ENCODE assay signal across 23 cellular contexts in genomic region chr4:37788782-37789181, GRCh38. TPM values are rescaled to one million over a fixed set of nuclear protein-coding genes. Genes with fewer than 3 reads are reported as not detected.
DNase-seq lines count a peak whose midpoint lies in the region; ATAC-seq and TF ChIP-seq lines count a peak whose summit lies in the region.
"Had no signal": no experiment of that assay in that cellular context is flagged by ENCODE, and none has a peak within 500 bp of the region (broad histone marks: within the 10 kb centered on the region; RNA-seq: fewer than 3 reads in every experiment).

No MANE protein-coding gene starts in this region.

- ATAC-seq in left lobe of liver (peak; percentile 36), right lobe of liver (peak; percentile 49 to 73 (median 56))
- ATAC-seq: GM12878 had no signal

- WGBS in right lobe of liver (ENCODE audit: insufficient coverage, low coverage, low lambda C conversion rate, missing lambda C conversion rate) = 43% methylated on average over 4 of the region's 4 CpGs
- WGBS in neuronal stem cell (ENCODE audit: extremely low coverage in 2 of 2, insufficient read length in 2 of 2, insufficient replicate concordance in 1 of 2), 2 donors = no CpG with 5 or more reads among the region's 4 CpGs

- H3K9me3 ChIP-seq in right lobe of liver = no peaks in the 10 kb centered on the region
- peaks cover 0 to 3% of the 10 kb centered on the region in 2 donors for H3K9me3 ChIP-seq in neuronal stem cell (replicated peaks in 1 of 2; ENCODE audit: control insufficient read depth in 2 of 2, insufficient read depth in 1 of 2, low read depth in 1 of 2, low read length in 2 of 2)
- H3K9me3 ChIP-seq: BE2C had no signal

- H3K79me1 ChIP-seq in neuronal stem cell (ENCODE audit: low read depth, low read length) = no peaks in the 10 kb centered on the region

- no peak overlapping the region for H3K4ac ChIP-seq in neuronal stem cell (ENCODE audit: low read length)

- intact Hi-C loops in right lobe of liver (cut with DNase I) (no loop called here), head of caudate nucleus (cut with DNase I) (no loop called here)

- no peak overlapping the region for H3K27ac ChIP-seq in right lobe of liver
- no peak overlapping the region for H3K27ac ChIP-seq in neuronal stem cell (replicated peaks; ENCODE audit: low read length)
- H3K27ac ChIP-seq: BLaER1 had no signal

- no peak overlapping the region for H2AK5ac ChIP-seq in neuronal stem cell (ENCODE audit: low read depth, low read length)

- H3K9ac ChIP-seq in neuronal stem cell (ENCODE audit: low read depth, low read length, poor library complexity) = no peak overlapping the region
- H3K9ac ChIP-seq: BLaER1 had no signal

- no peak overlapping the region for H4K91ac ChIP-seq in neuronal stem cell (ENCODE audit: low read depth, low read length, poor library complexity)

- no peak overlapping the region for H2BK15ac ChIP-seq in neuronal stem cell (ENCODE audit: low read length)

- H3K4me3 ChIP-seq in right lobe of liver = no peak overlapping the region
- H3K4me3 ChIP-seq in neuronal stem cell (ENCODE audit: low read length in 2 of 2) = no peak overlapping the region
- H3K4me3 ChIP-seq: BLaER1, GM12878 had no signal

- H2AFZ ChIP-seq in neuronal stem cell (ENCODE audit: low read length) = no peak overlapping the region

- no peaks in the 10 kb centered on the region for H3K36me3 ChIP-seq in right lobe of liver
- no peaks in the 10 kb centered on the region for H3K36me3 ChIP-seq in neuronal stem cell (replicated peaks in 1 of 2; ENCODE audit: control insufficient read depth in 2 of 2, insufficient read depth in 2 of 2, low read length in 2 of 2)
- H3K36me3 ChIP-seq: BE2C, BLaER1 had no signal

- no peak overlapping the region for H3K14ac ChIP-seq in neuronal stem cell (ENCODE audit: low read length)

- H4K8ac ChIP-seq in neuronal stem cell (ENCODE audit: low read depth, low read length) = no peak overlapping the region

- TF ChIP-seq CTCF in right lobe of liver (IDR thresholded peaks at IDR 0.05) = no peak

- H3K27me3 ChIP-seq in right lobe of liver = no peaks in the 10 kb centered on the region
- no peaks in the 10 kb centered on the region for H3K27me3 ChIP-seq in neuronal stem cell (ENCODE audit: control insufficient read depth in 3 of 3, insufficient read depth in 3 of 3, low read depth in 1 of 3, low read length in 3 of 3)
- H3K27me3 ChIP-seq: BLaER1 had no signal

- no peak overlapping the region for H3K23ac ChIP-seq in neuronal stem cell (ENCODE audit: low read depth, low read length, poor library complexity)

- H3K4me2 ChIP-seq in neuronal stem cell (ENCODE audit: insufficient read depth, low read length, poor library complexity, severe bottlenecking) = no peak overlapping the region
- H3K4me2 ChIP-seq: BLaER1 had no signal

- H2BK5ac ChIP-seq in neuronal stem cell (ENCODE audit: low read length) = no peak overlapping the region

- DNase-seq in left lobe of liver (ENCODE audit: low spot score) (no peak), right lobe of liver (no peak), neuronal stem cell (ENCODE audit: low spot score) (no peak), head of caudate nucleus (no peak), NCI-H748 (lab: John Stamatoyannopoulos, UW; ENCODE audit: unreplicated experiment) (no peak), NCI-H128 (lab: John Stamatoyannopoulos, UW; ENCODE audit: unreplicated experiment) (no peak)
- DNase-seq: 8988T; ACHN; BE2C; C1 segment of cervical spinal cord; CD4-positive, alpha-beta memory T cell; CD4-positive, CD25-positive, alpha-beta regulatory T cell; CD8-positive, alpha-beta memory T cell; COR-L47; DMS 273 treated with DMSO at 0.1 percent for 48 hours; DMS153; DMS53; DMS79; DND-41; EL; GDM1 had no signal

- no peak overlapping the region for H2BK120ac ChIP-seq in neuronal stem cell (ENCODE audit: low read depth, low read length)

- peak overlapping the region; percentile 24 for H3K18ac ChIP-seq in neuronal stem cell (ENCODE audit: low read length)

- no peaks in the 10 kb centered on the region for H3K4me1 ChIP-seq in right lobe of liver
- H3K4me1 ChIP-seq in neuronal stem cell (ENCODE audit: control insufficient read depth in 2 of 2, insufficient read depth in 1 of 2, low read depth in 1 of 2, low read length in 2 of 2) = peaks cover 0 to 4% of the 10 kb centered on the region in 2 donors
- H3K4me1 ChIP-seq: BE2C, BLaER1 had no signal

- H2BK12ac ChIP-seq in neuronal stem cell (ENCODE audit: low read length) = no peak overlapping the region

- no peak for TF ChIP-seq POLR2A in right lobe of liver (IDR thresholded peaks at IDR 0.05)

RNA-seq across cellular contexts. Expression of gene PGM2, which starts 37.7 kb away (rescaled TPM):
- total RNA-seq in left lobe of liver (6.2 TPM), right lobe of liver (10 to 100 TPM in 2 of 6 experiments, 1 to 10 TPM in 4; 5.5 to 16.3 (median 7.3) TPM)
- polyA plus RNA-seq in neuronal stem cell (2013, experiment 1 of 2) = 8.1 TPM
- 8.5 TPM for polyA plus RNA-seq in neuronal stem cell (2013, experiment 2 of 2)
